ENCODE assay signal across 20 cellular contexts in genomic region chr10:11568578-11568977, GRCh38. TPM values are rescaled to one million over a fixed set of nuclear protein-coding genes. Genes with fewer than 3 reads are reported as not detected.
DNase-seq lines count a peak whose midpoint lies in the region; ATAC-seq, FAIRE-seq and TF ChIP-seq lines count a peak whose summit lies in the region.
"Had no signal": no experiment of that assay in that cellular context is flagged by ENCODE, and none has a peak within 500 bp of the region (broad histone marks: within the 10 kb centered on the region; RNA-seq: fewer than 3 reads in every experiment).

No MANE protein-coding gene starts in this region.

- CTCF ChIA-PET in activated B cell treated with CpG ODN at 0.5 μM for 24 hours (lab: Charles Lee), result interaction anchor here (1.5 kb wide), 1 partner anchor 10 kb away, joined by 3 read pairs; no protein-coding TSS in a partner anchor

- H3K27me3 ChIP-seq in tibial nerve, result no peaks in the 10 kb centered on the region
- H3K27me3 ChIP-seq: BE2C had no signal

- DNase-seq in GM19239 (ENCODE audit: insufficient read length, low spot score) (no peak), activated B cell treated with CpG ODN at 0.5 μM for 24 hours (no peak), naive B cell (no peak), RPMI8226 (no peak), tibial nerve (ENCODE audit: low spot score in 2 of 2) (no peak), H4 (ENCODE audit: low spot score) (no peak), anterior cingulate cortex (lab: John Stamatoyannopoulos, UW) (no peak)
- DNase-seq: BE2C; C1 segment of cervical spinal cord; CD4-positive, CD25-positive, alpha-beta regulatory T cell; CD8-positive, alpha-beta memory T cell; COR-L47; DMS 273 treated with DMSO at 0.1 percent for 48 hours; DMS53; DND-41; EL; GM23248; H7 had no signal

- H3K4me3 Mint-ChIP-seq in activated B cell treated with CpG ODN at 0.5 μM for 24 hours (no peak overlapping the region), naive B cell (no peak overlapping the region)
- H3K4me3 Mint-ChIP-seq: CD4-positive, CD25-positive, alpha-beta regulatory T cell; CD8-positive, alpha-beta memory T cell had no signal

- TF ChIP-seq EP300 in tibial nerve (IDR thresholded peaks at IDR 0.05), result no peak

- H3K36me3 Mint-ChIP-seq in activated B cell treated with CpG ODN at 0.5 μM for 24 hours (ENCODE audit: low read depth) (peaks cover 26% of the 10 kb centered on the region), naive B cell (peaks cover 8 to 12% of the 10 kb centered on the region in 2 donors)
- H3K36me3 Mint-ChIP-seq: CD4-positive, CD25-positive, alpha-beta regulatory T cell; CD8-positive, alpha-beta memory T cell had no signal

- H3K9me3 Mint-ChIP-seq in activated B cell treated with CpG ODN at 0.5 μM for 24 hours, result peaks cover 3% of the 10 kb centered on the region
- H3K9me3 Mint-ChIP-seq in naive B cell, result no peaks in the 10 kb centered on the region
- H3K9me3 Mint-ChIP-seq: CD4-positive, CD25-positive, alpha-beta regulatory T cell; CD8-positive, alpha-beta memory T cell had no signal

- POLR2A ChIA-PET in activated B cell treated with CpG ODN at 0.5 μM for 24 hours (lab: Charles Lee), result interaction anchor here (1.5 to 2.1 kb wide), 2 partner anchors 8 to 10 kb away, joined by 4 to 11 read pairs; no protein-coding TSS in a partner anchor

- WGBS in tibial nerve, 2 donors, result 100% methylated on average over 1 of the region's 1 CpG

- peaks cover 86% of the 10 kb centered on the region for H3K4me1 Mint-ChIP-seq in activated B cell treated with CpG ODN at 0.5 μM for 24 hours
- H3K4me1 Mint-ChIP-seq in naive B cell, result peaks cover 60 to 81% (median 73%) of the 10 kb centered on the region in 3 donors

- H3K4me3 ChIP-seq in tibial nerve, result no peak overlapping the region
- H3K4me3 ChIP-seq: GM12878, GM23248 had no signal

- H3K27ac Mint-ChIP-seq in activated B cell treated with CpG ODN at 0.5 μM for 24 hours, result peak overlapping the region; percentile 16
- H3K27ac Mint-ChIP-seq in naive B cell, result peak overlapping the region; percentile 6 to 93 (median 55)
- H3K27ac Mint-ChIP-seq: CD4-positive, CD25-positive, alpha-beta regulatory T cell; CD8-positive, alpha-beta memory T cell had no signal

- no peak for TF ChIP-seq POLR2A in tibial nerve (IDR thresholded peaks at IDR 0.05)

- peaks cover 0 to 6% (median 0%) of the 10 kb centered on the region in 4 donors for H3K4me1 ChIP-seq in tibial nerve

- TF ChIP-seq CTCF in activated B cell treated with CpG ODN at 0.5 μM for 24 hours (IDR thresholded peaks at IDR 0.05) (no peak), tibial nerve (IDR thresholded peaks at IDR 0.05) (no peak)

- ATAC-seq in activated B cell treated with CpG ODN at 0.5 μM for 24 hours (ENCODE audit: low read depth), result no peak
- ATAC-seq in naive B cell (ENCODE audit: low read depth in 2 of 2), result no peak
- ATAC-seq: GM12878, HCT116 had no signal

- peak; percentile 31 for FAIRE-seq in GM19239 (lab: Jason Lieb, UNC)
- FAIRE-seq: GM12878 had no signal

- intact Hi-C loops in activated B cell treated with CpG ODN at 0.5 μM for 24 hours (cut with micrococcal nuclease), result no loop called here

- H3K27me3 Mint-ChIP-seq in activated B cell treated with CpG ODN at 0.5 μM for 24 hours, result no peaks in the 10 kb centered on the region
- H3K27me3 Mint-ChIP-seq in naive B cell, result no peaks in the 10 kb centered on the region

- H3K9me3 ChIP-seq in tibial nerve, result no peaks in the 10 kb centered on the region
- H3K9me3 ChIP-seq: BE2C had no signal

- H3K27ac ChIP-seq in tibial nerve, result no peak overlapping the region
- H3K27ac ChIP-seq: GM23248 had no signal

- no peaks in the 10 kb centered on the region for H3K36me3 ChIP-seq in tibial nerve
- H3K36me3 ChIP-seq: BE2C had no signal

RNA-seq across cellular contexts. Expression of gene USP6NL, which starts 42.9 kb away (rescaled TPM):
- total RNA-seq in activated B cell treated with CpG ODN at 0.5 μM for 24 hours (59.9 and 64.5 TPM in 2 replicates), tibial nerve (10 to 100 TPM; 21.8 to 33.9 (median 25.0) TPM)
- 10 to 100 TPM; 37.8 to 56.8 (median 50.2) TPM for polyA plus RNA-seq in naive B cell (ENCODE audit: low read depth in 6 of 6)
- total RNA-seq in H4 (2014; rRNA removed; shearing (Covaris generic)), result 5.6 and 9.6 TPM in 2 replicates
